9 cellular contexts compared by ENCODE assay signal in the genomic region with DNA sequence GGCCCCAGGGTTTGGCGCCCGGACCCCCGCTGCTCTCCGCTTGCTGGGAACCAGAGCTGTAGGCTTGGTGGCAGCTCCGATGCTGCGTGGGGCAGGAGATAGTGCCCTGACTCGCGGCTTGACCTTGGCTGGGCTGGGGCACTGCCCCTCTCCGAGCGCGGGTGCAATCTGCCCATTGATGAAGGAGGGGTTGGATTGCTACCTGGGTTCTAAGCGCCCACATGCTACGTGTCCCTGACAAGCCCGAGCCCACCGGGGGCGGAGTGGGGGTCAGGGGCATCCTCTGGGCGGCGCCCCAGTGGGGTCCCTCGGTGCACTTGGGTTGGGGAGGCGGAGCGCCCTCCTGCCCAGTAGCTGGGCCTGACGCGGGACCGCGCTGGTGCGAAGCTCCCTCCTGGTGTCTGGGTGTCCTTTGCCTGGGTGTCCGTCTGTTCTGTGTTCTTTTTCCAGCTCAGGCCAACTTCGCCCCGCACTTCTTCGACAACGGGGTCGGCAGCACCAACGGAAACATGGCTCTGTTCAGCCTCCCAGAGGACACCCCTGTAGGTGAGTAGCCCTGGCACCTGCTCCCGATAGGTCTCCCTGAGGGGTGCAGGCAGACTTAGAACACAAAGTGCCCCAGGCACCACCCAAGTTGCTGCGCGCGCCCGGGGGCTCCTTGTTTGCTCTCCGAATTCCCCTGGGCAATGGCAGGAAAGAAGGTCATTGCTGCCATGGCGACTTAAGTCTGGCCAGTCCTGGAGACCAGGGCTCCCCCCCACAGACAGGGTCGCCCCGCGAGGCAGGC. TPM values are rescaled to one million over a fixed set of nuclear protein-coding genes. Genes with fewer than 3 reads are reported as not detected.
A peak's percentile ranks its signal among the peaks of the same experiment; 100 is the strongest.
DNase-seq lines count a peak whose midpoint lies in the region; ATAC-seq, FAIRE-seq and TF ChIP-seq lines count a peak whose summit lies in the region.
"Had no signal": no experiment of that assay in that cellular context is flagged by ENCODE, and none has a peak within 500 bp of the region (broad histone marks: within the 10 kb centered on the region; RNA-seq: fewer than 3 reads in every experiment).

No MANE protein-coding gene starts in this region.

- H3K79me2 ChIP-seq in K562 (ENCODE audit: control insufficient read depth, insufficient read depth, low read length), result no peaks in the 10 kb centered on the region

- WGBS in K562 (ENCODE audit: insufficient coverage, low coverage, missing lambda C conversion rate), result 37% methylated on average over 43 of the region's 43 CpGs

- TF ChIP-seq POLR2A in K562 (conservative IDR thresholded peaks at IDR 0.05), result no peak

- TF ChIP-seq CTCF in A673 (conservative IDR thresholded peaks at IDR 0.05; ENCODE audit: low read depth, low read length) (no peak), K562 (IDR thresholded peaks at IDR 0.05 in 2 of 3, conservative IDR thresholded peaks at IDR 0.05 in 1 of 3; ENCODE audit: insufficient read depth in 2 of 3, low read depth in 1 of 3, low read length in 3 of 3) (no peak), GM10266 (IDR thresholded peaks at IDR 0.05; ENCODE audit: control insufficient read depth, insufficient read depth, low read depth, missing control alignments) (no peak)

- H3K9ac ChIP-seq in K562 (ENCODE audit: insufficient read depth in 1 of 2, low read depth in 2 of 2, low read length in 2 of 2), result peak overlapping the region in 1 of 2 experiments; percentile 84; a peak in 2 of 4 replicates

- DNase-seq in A673 (ENCODE audit: low spot score), result no peak
- no peak for DNase-seq in K562 (ENCODE audit: extremely low read depth in 1 of 4, low spot score in 3 of 4)
- DNase-seq in 8988T, result no peak
- DNase-seq in NOMO-1 treated with DMSO at 0.1 percent for 48 hours (lab: John Stamatoyannopoulos, UW; ENCODE audit: unreplicated experiment), result no peak
- DNase-seq in GM10266 (ENCODE audit: extremely low spot score), result no peak
- DNase-seq in NCI-H2029 treated with DMSO at 0.1 percent for 48 hours (lab: John Stamatoyannopoulos, UW), result no peak

- H3K9me1 ChIP-seq in K562 (ENCODE audit: control insufficient read depth, insufficient read depth, low read length), result no peaks in the 10 kb centered on the region

- FAIRE-seq in K562 (lab: Jason Lieb, UNC), result no peak

- BruUV-seq in A673 (replicated peaks; lab: Mats Ljungman, UMichigan) (no TSS peak), K562 (replicated peaks; lab: Mats Ljungman, UMichigan) (no TSS peak)

- peaks cover 6% of the 10 kb centered on the region; the same call in 1 of the 2 replicates for H4K20me1 ChIP-seq in K562 (replicated peaks; ENCODE audit: control insufficient read depth, insufficient read depth, low read length)

- peak; percentile 2 for ATAC-seq in GM18907 (IDR thresholded peaks at IDR 0.05; ENCODE audit: unreplicated experiment)
- no peak for ATAC-seq in K562

- intact Hi-C loops in A673 (cut with micrococcal nuclease; ENCODE audit: unreplicated experiment) (no loop called here), K562 (cut with micrococcal nuclease) (no loop called here)

- H3K27me3 ChIP-seq in A673 (replicated peaks; ENCODE audit: insufficient read depth, low read depth, low read length, poor library complexity) (peaks cover 87% of the 10 kb centered on the region), K562 (ENCODE audit: control insufficient read depth in 2 of 2, insufficient read depth in 2 of 2, low read length in 2 of 2) (peaks cover 38 to 81% of the 10 kb centered on the region in 2 experiments), muscle layer of duodenum (ENCODE audit: low read depth, low read length) (peaks cover 35% of the 10 kb centered on the region)

- H3K4me2 ChIP-seq in K562 (ENCODE audit: insufficient read depth, low read length), result no peak overlapping the region

- no peaks in the 10 kb centered on the region for H3K4me1 ChIP-seq in A673 (ENCODE audit: insufficient read depth, low read length, poor library complexity, severe bottlenecking)
- peaks cover 0 to 16% of the 10 kb centered on the region in 2 experiments; a peak in 3 of 5 replicates for H3K4me1 ChIP-seq in K562 (replicated peaks in 1 of 2; ENCODE audit: control insufficient read depth in 2 of 2, insufficient read depth in 2 of 2, low read length in 2 of 2)
- H3K4me1 ChIP-seq in muscle layer of duodenum (ENCODE audit: control insufficient read depth in 1 of 2, insufficient read depth in 2 of 2, low read length in 2 of 2), result peaks cover 0 to 10% of the 10 kb centered on the region in 2 donors

- H3K36me3 ChIP-seq in A673 (ENCODE audit: insufficient read depth, low read length, poor library complexity, severe bottlenecking), result no peaks in the 10 kb centered on the region
- H3K36me3 ChIP-seq in K562 (ENCODE audit: control insufficient read depth, insufficient read depth, low read length), result no peaks in the 10 kb centered on the region
- no peaks in the 10 kb centered on the region for H3K36me3 ChIP-seq in muscle layer of duodenum (ENCODE audit: control insufficient read depth in 1 of 2, insufficient read depth in 2 of 2, low read length in 2 of 2)

- no peak overlapping the region for H2AFZ ChIP-seq in K562 (ENCODE audit: low read depth, low read length)

- peak overlapping the region; percentile 36 for H3K4me3 ChIP-seq in A673 (ENCODE audit: low read depth, low read length, poor library complexity, severe bottlenecking)
- peak overlapping the region; percentile 34; the same call in 1 of the 2 replicates for H3K4me3 ChIP-seq in K562
- peak overlapping the region; percentile 9 to 67 for H3K4me3 ChIP-seq in muscle layer of duodenum (ENCODE audit: low read depth in 1 of 2, low read length in 2 of 2)

- H3K27ac ChIP-seq in A673 (ENCODE audit: low read depth, low read length, poor library complexity, severe bottlenecking), result no peak overlapping the region
- H3K27ac ChIP-seq in K562 (ENCODE audit: extremely low read depth, low read depth, low read length), result no peak overlapping the region
- H3K27ac ChIP-seq in muscle layer of duodenum (ENCODE audit: low read length), result no peak overlapping the region
- H3K27ac ChIP-seq: epithelial cell of prostate had no signal

- H3K9me3 ChIP-seq in A673 (ENCODE audit: low read depth, low read length, poor library complexity, severe bottlenecking) (no peaks in the 10 kb centered on the region), K562 (replicated peaks; ENCODE audit: control insufficient read depth, insufficient read depth, low read depth, low read length) (no peaks in the 10 kb centered on the region), muscle layer of duodenum (ENCODE audit: control insufficient read depth in 1 of 2, low read length in 2 of 2) (no peaks in the 10 kb centered on the region)

- CTCF ChIA-PET in A673 (lab: Charles Lee) (no interaction called here), K562 (lab: Yijun Ruan, JAX; ENCODE audit: low intra/inter-chr PET ratio) (no interaction called here)

- no peak for TF ChIP-seq EP300 in K562 (IDR thresholded peaks at IDR 0.05; ENCODE audit: low read length)

- POLR2A ChIA-PET in A673 (lab: Charles Lee; ENCODE audit: low non-redundant PET) (no interaction called here), K562 (lab: Yijun Ruan, JAX) (interaction anchor here (0.7 kb wide), 1 partner anchor 13 kb away, joined by 3 read pairs; no protein-coding TSS in a partner anchor)

- in situ Hi-C loops in K562 (cut with MboI), result no loop called here

- no peak for TF ChIP-seq RAD21 in K562 (CRISPR knock-in tag; conservative IDR thresholded peaks at IDR 0.05 in 1 of 2, IDR thresholded peaks at IDR 0.05 in 1 of 2)

RNA-seq across cellular contexts. Expression of gene CDHR1, which starts 0.9 kb away (rescaled TPM):
- 0.20 TPM in 1 of 2 replicates, not detected in the other for total RNA-seq in A673 (2021)
- total RNA-seq in K562 (2011; cell fraction: chromatin; rRNA removed; ENCODE audit: low replicate concordance), result 7.3 and 9.6 TPM in 2 replicates
- 5.5 and 6.0 TPM in 2 replicates for total RNA-seq in K562 (2011; cell fraction: nucleolus; rRNA removed)
- 3.8 and 5.6 TPM in 2 replicates for total RNA-seq in K562 (2011; cell fraction: nucleoplasm; rRNA removed)
- total RNA-seq in K562 (2014; rRNA removed), result 0.23 and 0.29 TPM in 2 replicates
- total RNA-seq in K562 (2014; rRNA removed; fragmentation: Illumina TruSeq; extraction: Trizol), result 0.07 and 0.26 TPM in 2 replicates
- total RNA-seq in K562 (2015; rRNA removed; fragmentation: Illumina TruSeq; extraction: Trizol), result 0.07 and 0.11 TPM in 2 replicates
- 0.20 and 0.56 TPM in 2 replicates for total RNA-seq in K562 (2021)
- 0.99 and 2.1 TPM in 2 replicates for polyA plus RNA-seq in K562 (2011; rRNA removed)
- polyA plus RNA-seq in K562 (2011; cell fraction: cytosol; rRNA removed), result 0.40 and 1.1 TPM in 2 replicates
- 7.8 and 11.0 TPM in 2 replicates for polyA plus RNA-seq in K562 (2011; cell fraction: nucleus; rRNA removed)
- 0.44 and 0.76 TPM in 2 replicates for polyA plus RNA-seq in K562 (2012)
- 0.29 and 0.33 TPM in 2 replicates for polyA plus RNA-seq in K562 (2014; fragmentation: Illumina TruSeq; extraction: Trizol)
- under 1 TPM; 0.03 to 0.10 TPM for polyA plus RNA-seq in K562 (2014; fragmentation: Nextera tagmentation; extraction: Ambion mirVana)
- polyA plus RNA-seq in K562 (2014; rRNA removed), result 0.30 and 0.46 TPM in 2 replicates
- 0.77 and 0.81 TPM in 2 replicates for polyA minus RNA-seq in K562 (2011; rRNA and poly(A)+ RNA removed)
- 0.73 and 0.86 TPM in 2 replicates for polyA minus RNA-seq in K562 (2011; cell fraction: cytosol; rRNA and poly(A)+ RNA removed)
- polyA minus RNA-seq in K562 (2011; cell fraction: nucleus; rRNA and poly(A)+ RNA removed), result 0.67 and 1.9 TPM in 2 replicates

RNA-seq across cellular contexts. Expression of gene GPR15LG, which starts 21.6 kb away (rescaled TPM):
- total RNA-seq in A673 (2021) (not detected in 2 replicates), K562 (2014; rRNA removed) (not detected in 2 replicates), K562 (2014; rRNA removed; fragmentation: Illumina TruSeq; extraction: Trizol) (not detected in 2 replicates), K562 (2015; rRNA removed; fragmentation: Illumina TruSeq; extraction: Trizol) (0.51 TPM in 1 of 2 replicates, not detected in the other), K562 (2021) (not detected in 2 replicates)
- total RNA-seq in K562 (2011; cell fraction: chromatin; rRNA removed; ENCODE audit: low replicate concordance), result not detected in 2 replicates
- not detected in 2 replicates for total RNA-seq in K562 (2011; cell fraction: nucleolus; rRNA removed)
- total RNA-seq in K562 (2011; cell fraction: nucleoplasm; rRNA removed), result not detected in 2 replicates
- polyA plus RNA-seq in K562 (2011; rRNA removed) (not detected in 2 replicates), K562 (2014; fragmentation: Illumina TruSeq; extraction: Trizol) (not detected in 2 replicates), K562 (2014; fragmentation: Nextera tagmentation; extraction: Ambion mirVana) (not detected), K562 (2014; rRNA removed) (not detected in 2 replicates)
- not detected in 2 replicates for polyA plus RNA-seq in K562 (2011; cell fraction: cytosol; rRNA removed)
- not detected in 2 replicates for polyA plus RNA-seq in K562 (2011; cell fraction: nucleus; rRNA removed)
- polyA plus RNA-seq in K562 (2012), result not detected in 2 replicates
- polyA minus RNA-seq in K562 (2011; rRNA and poly(A)+ RNA removed), result not detected in 2 replicates
- polyA minus RNA-seq in K562 (2011; cell fraction: cytosol; rRNA and poly(A)+ RNA removed), result not detected in 2 replicates
- not detected in 2 replicates for polyA minus RNA-seq in K562 (2011; cell fraction: nucleus; rRNA and poly(A)+ RNA removed)

RNA-seq across cellular contexts. Expression of gene LRIT2, which starts 30.1 kb away (rescaled TPM):
- total RNA-seq in A673 (2021) (not detected in 2 replicates), K562 (2014; rRNA removed) (not detected in 2 replicates), K562 (2014; rRNA removed; fragmentation: Illumina TruSeq; extraction: Trizol) (not detected in 2 replicates), K562 (2015; rRNA removed; fragmentation: Illumina TruSeq; extraction: Trizol) (not detected in 2 replicates), K562 (2021) (not detected in 2 replicates)
- not detected in 2 replicates for total RNA-seq in K562 (2011; cell fraction: chromatin; rRNA removed; ENCODE audit: low replicate concordance)
- total RNA-seq in K562 (2011; cell fraction: nucleolus; rRNA removed), result not detected in 2 replicates
- not detected in 2 replicates for total RNA-seq in K562 (2011; cell fraction: nucleoplasm; rRNA removed)
- polyA plus RNA-seq in K562 (2011; rRNA removed) (not detected in 2 replicates), K562 (2014; fragmentation: Illumina TruSeq; extraction: Trizol) (not detected in 2 replicates), K562 (2014; fragmentation: Nextera tagmentation; extraction: Ambion mirVana) (not detected), K562 (2014; rRNA removed) (not detected in 2 replicates)
- polyA plus RNA-seq in K562 (2011; cell fraction: cytosol; rRNA removed), result not detected in 2 replicates
- not detected in 2 replicates for polyA plus RNA-seq in K562 (2011; cell fraction: nucleus; rRNA removed)
- not detected in 2 replicates for polyA plus RNA-seq in K562 (2012)
- not detected in 2 replicates for polyA minus RNA-seq in K562 (2011; rRNA and poly(A)+ RNA removed)
- polyA minus RNA-seq in K562 (2011; cell fraction: cytosol; rRNA and poly(A)+ RNA removed), result not detected in 2 replicates
- polyA minus RNA-seq in K562 (2011; cell fraction: nucleus; rRNA and poly(A)+ RNA removed), result not detected in 2 replicates

RNA-seq across cellular contexts. Expression of gene LRIT1, which starts 46.1 kb away (rescaled TPM):
- total RNA-seq in A673 (2021) (not detected in 2 replicates), K562 (2014; rRNA removed) (not detected in 2 replicates), K562 (2014; rRNA removed; fragmentation: Illumina TruSeq; extraction: Trizol) (not detected in 2 replicates), K562 (2015; rRNA removed; fragmentation: Illumina TruSeq; extraction: Trizol) (not detected in 2 replicates), K562 (2021) (not detected in 2 replicates)
- total RNA-seq in K562 (2011; cell fraction: chromatin; rRNA removed; ENCODE audit: low replicate concordance), result not detected in 2 replicates
- not detected in 2 replicates for total RNA-seq in K562 (2011; cell fraction: nucleolus; rRNA removed)
- total RNA-seq in K562 (2011; cell fraction: nucleoplasm; rRNA removed), result not detected in 2 replicates
- polyA plus RNA-seq in K562 (2011; rRNA removed) (not detected in 2 replicates), K562 (2014; fragmentation: Illumina TruSeq; extraction: Trizol) (not detected in 2 replicates), K562 (2014; fragmentation: Nextera tagmentation; extraction: Ambion mirVana) (not detected), K562 (2014; rRNA removed) (not detected in 2 replicates)
- not detected in 2 replicates for polyA plus RNA-seq in K562 (2011; cell fraction: cytosol; rRNA removed)
- polyA plus RNA-seq in K562 (2011; cell fraction: nucleus; rRNA removed), result not detected in 2 replicates
- not detected in 2 replicates for polyA plus RNA-seq in K562 (2012)
- polyA minus RNA-seq in K562 (2011; rRNA and poly(A)+ RNA removed), result not detected in 2 replicates
- polyA minus RNA-seq in K562 (2011; cell fraction: cytosol; rRNA and poly(A)+ RNA removed), result not detected in 2 replicates
- polyA minus RNA-seq in K562 (2011; cell fraction: nucleus; rRNA and poly(A)+ RNA removed), result not detected in 2 replicates

RNA-seq across cellular contexts. Expression of gene RGR, which starts 49.6 kb away (rescaled TPM):
- total RNA-seq in A673 (2021) (not detected in 2 replicates), K562 (2014; rRNA removed) (not detected in 2 replicates), K562 (2014; rRNA removed; fragmentation: Illumina TruSeq; extraction: Trizol) (not detected in 2 replicates), K562 (2015; rRNA removed; fragmentation: Illumina TruSeq; extraction: Trizol) (not detected in 2 replicates), K562 (2021) (not detected in 2 replicates)
- not detected in 2 replicates for total RNA-seq in K562 (2011; cell fraction: chromatin; rRNA removed; ENCODE audit: low replicate concordance)
- total RNA-seq in K562 (2011; cell fraction: nucleolus; rRNA removed), result not detected in 2 replicates
- total RNA-seq in K562 (2011; cell fraction: nucleoplasm; rRNA removed), result not detected in 2 replicates
- polyA plus RNA-seq in K562 (2011; rRNA removed) (not detected in 2 replicates), K562 (2014; fragmentation: Illumina TruSeq; extraction: Trizol) (not detected in 2 replicates), K562 (2014; fragmentation: Nextera tagmentation; extraction: Ambion mirVana) (not detected), K562 (2014; rRNA removed) (not detected in 2 replicates)
- polyA plus RNA-seq in K562 (2011; cell fraction: cytosol; rRNA removed), result not detected in 2 replicates
- polyA plus RNA-seq in K562 (2011; cell fraction: nucleus; rRNA removed), result not detected in 2 replicates
- polyA plus RNA-seq in K562 (2012), result not detected in 2 replicates
- not detected in 2 replicates for polyA minus RNA-seq in K562 (2011; rRNA and poly(A)+ RNA removed)
- not detected in 2 replicates for polyA minus RNA-seq in K562 (2011; cell fraction: cytosol; rRNA and poly(A)+ RNA removed)
- polyA minus RNA-seq in K562 (2011; cell fraction: nucleus; rRNA and poly(A)+ RNA removed), result not detected in 2 replicates
